8 cellular contexts compared by ENCODE assay signal in the genomic region with DNA sequence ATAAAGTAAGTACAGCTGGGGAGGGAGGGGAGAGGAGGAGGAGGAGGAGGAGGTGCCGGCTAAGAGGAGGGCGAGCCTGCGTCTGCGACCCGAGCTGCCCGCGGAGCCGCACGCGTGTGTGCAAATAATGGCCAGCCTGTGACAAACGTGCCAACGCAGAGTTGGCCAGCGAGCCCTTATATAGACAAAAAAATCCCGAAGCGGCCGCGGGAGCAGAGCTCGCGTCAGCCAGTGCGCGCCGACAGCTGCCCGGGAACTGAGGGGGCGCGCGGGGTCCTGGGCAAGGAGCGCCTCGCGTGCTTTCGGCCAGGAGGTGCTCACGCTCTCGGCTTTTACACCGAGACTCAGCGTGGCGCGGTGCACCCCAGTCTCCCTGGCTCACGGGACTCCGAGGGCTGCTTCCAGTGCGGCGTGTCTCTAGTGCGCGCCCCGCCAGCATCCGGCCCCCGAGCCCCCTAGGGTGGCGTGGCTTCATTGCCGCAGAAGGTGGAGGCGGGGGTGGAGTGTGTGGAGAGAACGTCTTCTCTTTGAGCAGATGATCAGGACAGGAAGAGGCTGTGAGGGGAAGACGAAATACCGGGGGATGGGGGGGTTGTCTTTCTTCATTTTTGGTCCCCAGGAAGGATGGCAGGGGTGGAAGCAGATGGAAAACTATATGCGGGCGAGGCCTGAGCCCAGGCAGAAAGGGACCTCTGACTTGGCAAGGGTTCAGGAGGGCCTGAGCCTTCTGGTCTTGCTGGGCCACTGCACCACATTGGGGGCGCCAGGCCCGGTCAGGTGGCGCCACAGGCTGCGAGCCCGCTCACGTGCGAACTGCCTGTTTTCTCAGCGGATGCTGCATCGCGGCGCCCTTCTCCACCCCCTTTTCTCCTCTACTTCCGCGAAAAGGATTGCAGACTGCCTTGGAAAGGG. TPM values are rescaled to one million over a fixed set of nuclear protein-coding genes. Genes with fewer than 3 reads are reported as not detected.
A peak's percentile ranks its signal among the peaks of the same experiment; 100 is the strongest.
DNase-seq lines count a peak whose midpoint lies in the region; ATAC-seq and TF ChIP-seq lines count a peak whose summit lies in the region.

No MANE protein-coding gene starts in this region.

- H3K4me3 ChIP-seq in GM12875 (ENCODE audit: low read depth, low read length) (peak overlapping the region; percentile 80), astrocyte of the cerebellum (ENCODE audit: low read depth, low read length) (peak overlapping the region; percentile 56), sigmoid colon (peak overlapping the region; percentile 60 to 79 (median 68))

- peak; percentile 10 to 37 for TF ChIP-seq POLR2A in sigmoid colon (IDR thresholded peaks at IDR 0.05)

- peak in 1 of 4 donors; percentile 45 for TF ChIP-seq EP300 in sigmoid colon (IDR thresholded peaks at IDR 0.05)

- peak overlapping the region; percentile 94 to 99 (median 97) for H3K27ac ChIP-seq in sigmoid colon

- no peaks in the 10 kb centered on the region for H3K36me3 ChIP-seq in sigmoid colon

- no peaks in the 10 kb centered on the region for H3K27me3 ChIP-seq in sigmoid colon

- in situ Hi-C loops in astrocyte of the cerebellum (cut with HindIII; ENCODE audit: low sequenced_read_pairs), result no loop called here

- H3K4me1 ChIP-seq in sigmoid colon, result peaks cover 0 to 22% (median 8%) of the 10 kb centered on the region in 4 donors

- no peaks in the 10 kb centered on the region for H3K9me3 ChIP-seq in sigmoid colon

- WGBS in sigmoid colon, 2 donors, result 1% methylated on average over 66 of the region's 66 CpGs

- intact Hi-C loops in sigmoid colon (cut with DNase I), result loop anchor here (5.0 kb wide), 1 partner anchor 679 kb away; no protein-coding TSS in a partner anchor

- ATAC-seq in HG02678 (IDR thresholded peaks at IDR 0.05; ENCODE audit: unreplicated experiment), result peak; percentile 45

- 0 out of 2 replicates have a peak, but pooled peaks have one; percentile 8 for TF ChIP-seq CTCF in GM12875 (IDR thresholded peaks at IDR 0.05; ENCODE audit: borderline replicate concordance, insufficient read depth, low read depth, low read length)
- no peak for TF ChIP-seq CTCF in astrocyte of the cerebellum (IDR thresholded peaks at IDR 0.05; ENCODE audit: low read depth, low read length, missing control alignments)
- no peak for TF ChIP-seq CTCF in sigmoid colon (IDR thresholded peaks at IDR 0.05)

- DNase-seq in NCI-H1436 (lab: John Stamatoyannopoulos, UW) (peak; percentile 54), T-helper 22 cell (ENCODE audit: low read depth) (peak; percentile 74), astrocyte of the cerebellum (ENCODE audit: low read depth) (peak; percentile 9), iPS DF 19.7 (ENCODE audit: low read depth, low spot score) (peak; percentile 47), sigmoid colon (peak; percentile 93), COLO829 (ENCODE audit: low spot score) (no peak)

RNA-seq across cellular contexts. Expression of gene SLC16A7, which starts 0.7 kb away (rescaled TPM):
- 10 to 100 TPM; 27.1 to 38.8 (median 36.3) TPM for total RNA-seq in sigmoid colon
- polyA plus RNA-seq in sigmoid colon, result 1 to 10 TPM in 1 of 3 donors, under 1 TPM in 2; 0.46 to 2.9 (median 0.60) TPM
